Comparison of ENCODE assay signal across 22 cellular contexts in genomic region chr10:14806318-14806717, GRCh38.
"Had no signal": no experiment of that assay in that cellular context is flagged by ENCODE, and none has a peak within 500 bp of the region (broad histone marks: within the 10 kb centered on the region; RNA-seq: fewer than 3 reads in every experiment).

No MANE protein-coding gene starts in this region.

- H3K27me3 ChIP-seq: ovary, right atrium auricular region, right lobe of liver, tibial nerve, uterus had no signal

- H3K27ac ChIP-seq: left ventricle myocardium inferior, ovary, right atrium auricular region, right lobe of liver, tibial nerve, uterus had no signal

- H3K36me3 ChIP-seq: left ventricle myocardium inferior, ovary, right atrium auricular region, right lobe of liver, tibial nerve, uterus had no signal

- H3K9me3 ChIP-seq: left ventricle myocardium inferior, ovary, right atrium auricular region, right lobe of liver, tibial nerve, uterus had no signal

- H3K4me3 ChIP-seq: left ventricle myocardium inferior, lung, ovary, right atrium auricular region, right lobe of liver, smooth muscle cell, tibial nerve, uterus had no signal

- H3K4me1 ChIP-seq: left ventricle myocardium inferior, right atrium auricular region, right lobe of liver, tibial nerve, uterus had no signal

- ATAC-seq: naive thymus-derived CD4-positive, alpha-beta T cell; natural killer cell treated with Interleukin-12 subunit alpha and Interleukin-12 subunit beta and Interleukin-15 and Interleukin-18, amount 100 ng/mL, for 72 hours; right lobe of liver; stimulated activated memory B cell treated with anti-CD40 and anti-IgM and Interleukin-4, amounts not matched to agents 10 μg/mL and 1 μg/mL and 100 μg/mL, for 72 hours; stimulated activated naive CD8-positive, alpha-beta T cell treated with anti-CD3 and anti-CD28 coated beads, Interleukin-15, amount 100 ng/mL, for 72 hours had no signal

- H3K4me2 ChIP-seq: smooth muscle cell had no signal

- DNase-seq: hypothalamus; islet precursor cell; kidney glomerular epithelial cell; left ventricle myocardium inferior; mesendoderm; naive thymus-derived CD4-positive, alpha-beta T cell; ovary; right lobe of liver; stimulated activated CD4-positive, alpha-beta T cell treated with anti-CD3 and anti-CD28 coated beads, Interleukin-1b, Interleukin-23, amount 100 ng/mL, for 48 hours; stimulated activated CD4-positive, alpha-beta T cell treated with anti-CD3 and anti-CD28 coated beads, Interleukin-2, amount 100 ng/mL, for 48 hours; stimulated activated CD4-positive, alpha-beta T cell treated with anti-CD3 and anti-CD28 coated beads, Interleukin-4, amount 100 ng/mL, for 4 hours; stimulated activated CD8-positive, alpha-beta memory T cell treated with anti-CD3 and anti-CD28 coated beads, Interleukin-4, amount 100 ng/mL, for 48 hours; stimulated activated naive CD4-positive, alpha-beta T cell treated with Interleukin-2 at 50 U/mL for 16 hours; stimulated activated naive CD8-positive, alpha-beta T cell treated with anti-CD3 and anti-CD28 coated beads, Interleukin-15, amount 100 ng/mL, for 72 hours; substantia nigra; uterus had no signal
